1 cellular context compared by ENCODE assay signal in genomic region chr4:184097240-184097619, GRCh38.
TF ChIP-seq lines count a peak whose summit lies in the region.

No MANE protein-coding gene starts in this region.

TF ChIP-seq in IMR-90, 13 proteins besides CTCF, POLR2A, EP300 and RAD21 (continued from another document):
- TF ChIP-seq RCOR1 (IDR thresholded peaks at IDR 0.05; ENCODE audit: insufficient replicate concordance, low read length) (no peak), BHLHE40 (IDR thresholded peaks at IDR 0.05; ENCODE audit: low read depth, low read length) (no peak)
